14 cellular contexts compared by ENCODE assay signal in the genomic region with DNA sequence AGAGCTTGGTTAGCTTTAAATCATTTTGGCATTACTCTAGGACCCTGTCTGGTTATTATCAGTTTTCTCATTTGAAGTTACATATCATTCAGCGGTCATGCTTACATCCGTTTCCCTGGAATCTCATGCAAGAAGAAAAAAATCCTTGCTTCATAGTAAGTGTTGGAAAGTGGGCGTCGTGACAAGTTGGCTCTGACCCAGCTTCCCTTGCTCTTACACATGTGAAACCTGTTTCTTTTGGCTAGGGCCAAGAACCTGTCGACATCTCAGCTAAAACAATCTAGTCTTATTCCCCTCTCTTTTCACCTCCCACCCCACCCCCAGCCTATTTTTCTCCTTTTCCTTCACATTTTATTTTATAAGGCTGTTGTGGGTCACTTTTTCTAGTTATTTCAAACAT. TPM values are rescaled to one million over a fixed set of nuclear protein-coding genes. Genes with fewer than 3 reads are reported as not detected.
DNase-seq lines count a peak whose midpoint lies in the region; ATAC-seq, FAIRE-seq and TF ChIP-seq lines count a peak whose summit lies in the region.
"Had no signal": no experiment of that assay in that cellular context is flagged by ENCODE, and none has a peak within 500 bp of the region (broad histone marks: within the 10 kb centered on the region; RNA-seq: fewer than 3 reads in every experiment).

No MANE protein-coding gene starts in this region.

- no TSS peak for BruUV-seq in Calu3 (replicated peaks; lab: Mats Ljungman, UMichigan)

- H3K9me3 ChIP-seq in astrocyte (ENCODE audit: insufficient read depth, low read depth, low read length): no peaks in the 10 kb centered on the region
- H3K9me3 ChIP-seq in osteoblast (ENCODE audit: low read depth, low read length): no peaks in the 10 kb centered on the region

- H3K36me3 ChIP-seq in astrocyte (ENCODE audit: insufficient read depth, low read length) (no peaks in the 10 kb centered on the region), osteoblast (ENCODE audit: insufficient read depth, low read length) (no peaks in the 10 kb centered on the region)

- CTCF ChIA-PET in Calu3 (lab: Charles Lee): no interaction called here
- CTCF ChIA-PET in activated naive CD4-positive, alpha-beta T cell treated with anti-CD3 and anti-CD28 coated beads, Interleukin-2, amount 10 ng/mL, durations not matched to agents 7 days and 5 days (lab: Charles Lee): no interaction called here
- CTCF ChIA-PET in activated CD8-positive, alpha-beta memory T cell treated with anti-CD3 and anti-CD28 coated beads, Interleukin-2, amount 10 ng/mL, durations not matched to agents 7 days and 5 days (lab: Charles Lee): no interaction called here

- H3K36me3 Mint-ChIP-seq in Calu3 (ENCODE audit: insufficient read depth, unreplicated experiment) (no peaks in the 10 kb centered on the region), astrocyte (ENCODE audit: low read depth, unreplicated experiment) (no peaks in the 10 kb centered on the region)
- H3K36me3 Mint-ChIP-seq in activated naive CD4-positive, alpha-beta T cell treated with anti-CD3 and anti-CD28 coated beads, Interleukin-2, amount 10 ng/mL, durations not matched to agents 7 days and 5 days: no peaks in the 10 kb centered on the region
- H3K36me3 Mint-ChIP-seq in activated CD8-positive, alpha-beta memory T cell treated with anti-CD3 and anti-CD28 coated beads, Interleukin-2, amount 10 ng/mL, durations not matched to agents 7 days and 5 days: no peaks in the 10 kb centered on the region
- H3K36me3 Mint-ChIP-seq: activated naive CD8-positive, alpha-beta T cell treated with anti-CD3 and anti-CD28 coated beads for 36 hours had no signal

- H3K27ac ChIP-seq in astrocyte (ENCODE audit: low read depth, low read length): no peak overlapping the region
- no peak overlapping the region for H3K27ac ChIP-seq in osteoblast (ENCODE audit: low read depth, low read length)
- H3K27ac ChIP-seq: epithelial cell of prostate had no signal

- H3K4me3 ChIP-seq in astrocyte (ENCODE audit: insufficient read depth, low read depth, low read length) (no peak overlapping the region), osteoblast (ENCODE audit: insufficient read depth, low read length) (no peak overlapping the region)
- H3K4me3 ChIP-seq: GM23338 had no signal

- H3K27ac Mint-ChIP-seq in Calu3 (ENCODE audit: unreplicated experiment) (no peak overlapping the region), astrocyte (ENCODE audit: unreplicated experiment) (no peak overlapping the region)
- H3K27ac Mint-ChIP-seq in activated naive CD4-positive, alpha-beta T cell treated with anti-CD3 and anti-CD28 coated beads, Interleukin-2, amount 10 ng/mL, durations not matched to agents 7 days and 5 days: no peak overlapping the region
- no peak overlapping the region for H3K27ac Mint-ChIP-seq in activated CD8-positive, alpha-beta memory T cell treated with anti-CD3 and anti-CD28 coated beads, Interleukin-2, amount 10 ng/mL, durations not matched to agents 7 days and 5 days
- H3K27ac Mint-ChIP-seq: activated naive CD8-positive, alpha-beta T cell treated with anti-CD3 and anti-CD28 coated beads for 36 hours; GM23338 had no signal

- peaks cover 38% of the 10 kb centered on the region for H4K20me1 ChIP-seq in astrocyte (ENCODE audit: insufficient read depth, low read length)
- peaks cover 3% of the 10 kb centered on the region for H4K20me1 ChIP-seq in osteoblast (ENCODE audit: insufficient read depth, low read length)

- no peak for ATAC-seq in activated CD8-positive, alpha-beta memory T cell treated with anti-CD3 and anti-CD28 coated beads, Interleukin-2, amount 10 ng/mL, durations not matched to agents 7 days and 5 days
- ATAC-seq: GM23338 had no signal

- DNase-seq in Calu3 (peak; percentile 17), astrocyte (ENCODE audit: low read depth) (peak; percentile 86), head of caudate nucleus (peak in 33 of 42 donors; percentile 15 to 72 (median 39)), osteoblast (ENCODE audit: insufficient read length, low spot score, missing footprints) (peak; percentile 53), AG08396 (ENCODE audit: low spot score) (no peak), NCI-H345 (lab: John Stamatoyannopoulos, UW) (no peak)
- no peak for DNase-seq in activated naive CD4-positive, alpha-beta T cell treated with anti-CD3 and anti-CD28 coated beads, Interleukin-2, amount 10 ng/mL, durations not matched to agents 7 days and 5 days
- DNase-seq in activated CD8-positive, alpha-beta memory T cell treated with anti-CD3 and anti-CD28 coated beads, Interleukin-2, amount 10 ng/mL, durations not matched to agents 7 days and 5 days: no peak
- DNase-seq: activated naive CD8-positive, alpha-beta T cell treated with anti-CD3 and anti-CD28 coated beads for 36 hours; KG1; NCI-H524; retina had no signal

- H3K4me1 ChIP-seq in astrocyte (ENCODE audit: insufficient read depth, low read length) (no peaks in the 10 kb centered on the region), osteoblast (ENCODE audit: insufficient read depth, low read length) (no peaks in the 10 kb centered on the region)

- H3K79me2 ChIP-seq in astrocyte (ENCODE audit: insufficient read depth, low read length) (no peaks in the 10 kb centered on the region), osteoblast (ENCODE audit: insufficient read depth, low read length) (peaks cover 7% of the 10 kb centered on the region)

- H3K9me3 Mint-ChIP-seq in Calu3 (ENCODE audit: low read depth, unreplicated experiment) (no peaks in the 10 kb centered on the region), astrocyte (ENCODE audit: unreplicated experiment) (peaks cover 3% of the 10 kb centered on the region)
- no peaks in the 10 kb centered on the region for H3K9me3 Mint-ChIP-seq in activated naive CD4-positive, alpha-beta T cell treated with anti-CD3 and anti-CD28 coated beads, Interleukin-2, amount 10 ng/mL, durations not matched to agents 7 days and 5 days
- no peaks in the 10 kb centered on the region for H3K9me3 Mint-ChIP-seq in activated CD8-positive, alpha-beta memory T cell treated with anti-CD3 and anti-CD28 coated beads, Interleukin-2, amount 10 ng/mL, durations not matched to agents 7 days and 5 days (ENCODE audit: low read depth)
- H3K9me3 Mint-ChIP-seq: activated naive CD8-positive, alpha-beta T cell treated with anti-CD3 and anti-CD28 coated beads for 36 hours; GM23338 had no signal

- TF ChIP-seq CTCF in Calu3 (IDR thresholded peaks at IDR 0.05; ENCODE audit: unreplicated experiment) (no peak), astrocyte (IDR thresholded peaks at IDR 0.05; ENCODE audit: insufficient read depth, low read depth, low read length) (no peak), osteoblast (IDR thresholded peaks at IDR 0.05; ENCODE audit: extremely low read depth, low read depth, low read length) (no peak)

- H3K4me2 ChIP-seq in astrocyte (ENCODE audit: low read length) (no peak overlapping the region), osteoblast (ENCODE audit: insufficient read depth, low read length) (no peak overlapping the region)
- H3K4me2 ChIP-seq: GM23338 had no signal

- H3K27me3 ChIP-seq in astrocyte (ENCODE audit: insufficient read depth, low read length) (no peaks in the 10 kb centered on the region), osteoblast (ENCODE audit: insufficient read depth, low read length) (no peaks in the 10 kb centered on the region)

- H3K27me3 Mint-ChIP-seq in Calu3 (ENCODE audit: unreplicated experiment) (no peaks in the 10 kb centered on the region), astrocyte (ENCODE audit: low read depth, unreplicated experiment) (no peaks in the 10 kb centered on the region)
- H3K27me3 Mint-ChIP-seq in activated naive CD4-positive, alpha-beta T cell treated with anti-CD3 and anti-CD28 coated beads, Interleukin-2, amount 10 ng/mL, durations not matched to agents 7 days and 5 days: peaks cover 2% of the 10 kb centered on the region
- no peaks in the 10 kb centered on the region for H3K27me3 Mint-ChIP-seq in activated CD8-positive, alpha-beta memory T cell treated with anti-CD3 and anti-CD28 coated beads, Interleukin-2, amount 10 ng/mL, durations not matched to agents 7 days and 5 days
- H3K27me3 Mint-ChIP-seq: activated naive CD8-positive, alpha-beta T cell treated with anti-CD3 and anti-CD28 coated beads for 36 hours had no signal

- H3K4me3 Mint-ChIP-seq in Calu3 (ENCODE audit: low read depth, unreplicated experiment) (no peak overlapping the region), astrocyte (ENCODE audit: unreplicated experiment) (no peak overlapping the region)
- no peak overlapping the region for H3K4me3 Mint-ChIP-seq in activated naive CD4-positive, alpha-beta T cell treated with anti-CD3 and anti-CD28 coated beads, Interleukin-2, amount 10 ng/mL, durations not matched to agents 7 days and 5 days
- H3K4me3 Mint-ChIP-seq in activated CD8-positive, alpha-beta memory T cell treated with anti-CD3 and anti-CD28 coated beads, Interleukin-2, amount 10 ng/mL, durations not matched to agents 7 days and 5 days: no peak overlapping the region
- H3K4me3 Mint-ChIP-seq: activated naive CD8-positive, alpha-beta T cell treated with anti-CD3 and anti-CD28 coated beads for 36 hours; GM23338 had no signal

- no peak overlapping the region for H3K9ac ChIP-seq in astrocyte (ENCODE audit: low read length)

- H2AFZ ChIP-seq in astrocyte (ENCODE audit: low read depth, low read length): no peak overlapping the region
- no peak overlapping the region for H2AFZ ChIP-seq in osteoblast (ENCODE audit: low read length)
- H2AFZ ChIP-seq: GM23338 had no signal

- intact Hi-C loops in Calu3 (cut with micrococcal nuclease; ENCODE audit: unreplicated experiment) (no loop called here), head of caudate nucleus (cut with DNase I) (no loop called here)

- no peak for FAIRE-seq in astrocyte (lab: Jason Lieb, UNC)

- H3K4me1 Mint-ChIP-seq in Calu3 (ENCODE audit: low read depth, unreplicated experiment): peaks cover 17% of the 10 kb centered on the region
- H3K4me1 Mint-ChIP-seq in astrocyte (ENCODE audit: low read depth, unreplicated experiment): no peaks in the 10 kb centered on the region
- no peaks in the 10 kb centered on the region for H3K4me1 Mint-ChIP-seq in activated naive CD4-positive, alpha-beta T cell treated with anti-CD3 and anti-CD28 coated beads, Interleukin-2, amount 10 ng/mL, durations not matched to agents 7 days and 5 days
- no peaks in the 10 kb centered on the region for H3K4me1 Mint-ChIP-seq in activated CD8-positive, alpha-beta memory T cell treated with anti-CD3 and anti-CD28 coated beads, Interleukin-2, amount 10 ng/mL, durations not matched to agents 7 days and 5 days

RNA-seq across cellular contexts. Expression of a gene that starts 45.5 kb away (rescaled TPM):
- total RNA-seq in Calu3 (2022) (60.3 and 67.3 TPM in 2 replicates), astrocyte (15.5 and 18.0 TPM in 2 replicates), osteoblast (7.2 and 8.3 TPM in 2 replicates)
- total RNA-seq in activated CD8-positive, alpha-beta memory T cell treated with anti-CD3 and anti-CD28 coated beads, Interleukin-2, amount 10 ng/mL, durations not matched to agents 7 days and 5 days: 1 to 10 TPM; 8.3 to 9.6 TPM

RNA-seq across cellular contexts. Expression of a gene that starts 46.7 kb away (rescaled TPM):
- total RNA-seq in Calu3 (2022): 42.9 and 44.3 TPM in 2 replicates
- total RNA-seq in astrocyte: 31.5 and 32.6 TPM in 2 replicates
- 16.6 and 20.3 TPM in 2 replicates for total RNA-seq in osteoblast
- total RNA-seq in activated CD8-positive, alpha-beta memory T cell treated with anti-CD3 and anti-CD28 coated beads, Interleukin-2, amount 10 ng/mL, durations not matched to agents 7 days and 5 days: 10 to 100 TPM; 29.4 to 32.2 TPM

Comparison
In these comparisons a context has a peak if more than half of its experiments do, and no peak if none do; other contexts are left out.
1. DNase-seq: peak in Calu3 (single experiment), astrocyte (single experiment), head of caudate nucleus (33 of 42) and osteoblast (single experiment); none in activated naive CD4-positive, alpha-beta T cell treated with anti-CD3 and anti-CD28 coated beads, Interleukin-2, amount 10 ng/mL, durations not matched to agents 7 days and 5 days (single experiment), activated CD8-positive, alpha-beta memory T cell treated with anti-CD3 and anti-CD28 coated beads, Interleukin-2, amount 10 ng/mL, durations not matched to agents 7 days and 5 days (single experiment), AG08396 (single experiment) and NCI-H345 (single experiment).